In genomic region chr6:106608080-106608668, GRCh38 we compare ENCODE assay signal across 8 cellular contexts. TPM values are rescaled to one million over a fixed set of nuclear protein-coding genes. Genes with fewer than 3 reads are reported as not detected.
DNase-seq lines count a peak whose midpoint lies in the region; ATAC-seq, FAIRE-seq and TF ChIP-seq lines count a peak whose summit lies in the region.

No MANE protein-coding gene starts in this region.

- TF ChIP-seq CTCF in CD4-positive, alpha-beta T cell (IDR thresholded peaks at IDR 0.05) = peak; percentile 70
- TF ChIP-seq CTCF in GM12874 (IDR thresholded peaks at IDR 0.05; ENCODE audit: insufficient read depth, low read depth, low read length) = peak; percentile 59
- TF ChIP-seq CTCF in astrocyte of the cerebellum (IDR thresholded peaks at IDR 0.05; ENCODE audit: low read depth, low read length, missing control alignments) = peak; percentile 51
- peak; percentile 76 for TF ChIP-seq CTCF in HepG2 (CRISPR knock-in tag; IDR thresholded peaks at IDR 0.05)

- no peaks in the 10 kb centered on the region for H3K27me3 Mint-ChIP-seq in CD4-positive, alpha-beta T cell

- no peaks in the 10 kb centered on the region for H3K9me3 Mint-ChIP-seq in CD4-positive, alpha-beta T cell

- whole genome bisulfite sequencing in HepG2 (ENCODE audit: low lambda C conversion rate) = 43% methylated on average over 2 of the region's 2 CpGs
- 14 to 26% methylated on average over 2 of the region's 2 CpGs for WGBS in aorta, 2 donors

- FAIRE-seq in HepG2 (lab: Jason Lieb, UNC) = peak; percentile 78

- no TSS peak for BruUV-seq in HepG2 (replicated peaks; lab: Mats Ljungman, UMichigan)

- no peaks in the 10 kb centered on the region; a peak in 1 of 5 replicates for H3K36me3 ChIP-seq in HepG2 (replicated peaks in 1 of 2; ENCODE audit: control insufficient read depth in 1 of 2, insufficient read depth in 2 of 2, low read length in 2 of 2)
- H3K36me3 ChIP-seq in aorta (ENCODE audit: control insufficient read depth in 1 of 2, insufficient read depth in 2 of 2, low read length in 1 of 2) = no peaks in the 10 kb centered on the region

- TF ChIP-seq RAD21 in HepG2 (CRISPR knock-in tag; IDR thresholded peaks at IDR 0.05) = peak; percentile 47; the same call in 1 of the 2 replicates

- no peaks in the 10 kb centered on the region for H4K20me1 ChIP-seq in HepG2 (ENCODE audit: insufficient read depth, low read length)

- POLR2A ChIA-PET in CD4-positive, alpha-beta T cell (lab: Charles Lee) = interaction anchor here (0.6 to 1.1 kb wide), 2 partner anchors 22 to 571 kb away, joined by 3 read pairs; no protein-coding TSS in a partner anchor
- POLR2A ChIA-PET in HepG2 (lab: Yijun Ruan, JAX) = no interaction called here

- H3K27ac Mint-ChIP-seq in CD4-positive, alpha-beta T cell = no peak overlapping the region

- H3K4me1 ChIP-seq in HepG2 (ENCODE audit: insufficient read depth, low read length) (no peaks in the 10 kb centered on the region), aorta (ENCODE audit: control insufficient read depth in 1 of 2, insufficient read depth in 2 of 2, low read length in 2 of 2) (no peaks in the 10 kb centered on the region)

- H3K79me2 ChIP-seq in HepG2 (ENCODE audit: insufficient read depth, low read length) = no peaks in the 10 kb centered on the region

- TF ChIP-seq POLR2A in HepG2 (IDR thresholded peaks at IDR 0.05; ENCODE audit: insufficient read depth in 1 of 2, low read depth in 2 of 2, low read length in 2 of 2) = no peak

- intact Hi-C loops in CD4-positive, alpha-beta T cell (cut with DNase I, micrococcal nuclease) = loop anchor here in 1 of 2 experiments (10.0 kb wide), 1 partner anchor 387 kb away; no protein-coding TSS in a partner anchor
- intact Hi-C loops in HepG2 (cut with micrococcal nuclease; ENCODE audit: unreplicated experiment) = loop anchor here (1.0 to 5.0 kb wide), 4 partner anchors 44 to 371 kb away; no protein-coding TSS in a partner anchor
- intact Hi-C loops in aorta (cut with DNase I) = loop anchor here in 1 of 2 donors (2.0 kb wide), 1 partner anchor 371 kb away; no protein-coding TSS in a partner anchor

- H3K4me1 Mint-ChIP-seq in CD4-positive, alpha-beta T cell (ENCODE audit: low read depth) = peaks cover 5% of the 10 kb centered on the region

- H2AFZ ChIP-seq in HepG2 (ENCODE audit: low read length) = no peak overlapping the region

- in situ Hi-C loops in astrocyte of the cerebellum (cut with HindIII; ENCODE audit: low sequenced_read_pairs) = no loop called here
- in situ Hi-C loops in HepG2 (cut with HindIII; ENCODE audit: extremely low pct_ligation_motif_present, low pct_unique_long_range_greater_than_20kb) = loop anchor here (10.0 kb wide), 1 partner anchor 367 kb away; the partner anchor contains the start of gene CD24

- no peak overlapping the region for H3K4me3 Mint-ChIP-seq in CD4-positive, alpha-beta T cell

- no peak overlapping the region for H3K4me3 ChIP-seq in astrocyte of the cerebellum (ENCODE audit: low read depth, low read length)
- H3K4me3 ChIP-seq in HepG2 (replicated peaks in 1 of 3; ENCODE audit: insufficient read depth in 1 of 3, low read depth in 2 of 3, low read length in 3 of 3) = no peak overlapping the region
- H3K4me3 ChIP-seq in aorta (ENCODE audit: low read length in 2 of 2) = no peak overlapping the region

- H3K9me3 ChIP-seq in CD4-positive, alpha-beta T cell (ENCODE audit: control insufficient read depth, low read length) = no peaks in the 10 kb centered on the region
- H3K9me3 ChIP-seq in HepG2 (ENCODE audit: low read length) (no peaks in the 10 kb centered on the region), aorta (ENCODE audit: control insufficient read depth, low read length) (no peaks in the 10 kb centered on the region)

- H3K9ac ChIP-seq in HepG2 (ENCODE audit: insufficient read depth, low read depth, low read length) = no peak overlapping the region

- H3K36me3 Mint-ChIP-seq in CD4-positive, alpha-beta T cell (ENCODE audit: low read depth) = peaks cover 55% of the 10 kb centered on the region

- peak; percentile 86 for ATAC-seq in CD4-positive, alpha-beta T cell (ENCODE audit: poor library complexity)
- ATAC-seq in HG03045 (IDR thresholded peaks at IDR 0.05; ENCODE audit: unreplicated experiment) = peak; percentile 74
- peak; percentile 83 for ATAC-seq in HepG2
- ATAC-seq in GM18520 (IDR thresholded peaks at IDR 0.05; ENCODE audit: unreplicated experiment) = no peak
- ATAC-seq in aorta (ENCODE audit: low FRiP score) = no peak

- peak in 1 of 10 experiments; percentile 7 for DNase-seq in CD4-positive, alpha-beta T cell
- DNase-seq in NCI-H526 treated with DMSO at 0.1 percent for 48 hours (lab: John Stamatoyannopoulos, UW) = peak; percentile 46
- no peak for DNase-seq in astrocyte of the cerebellum (ENCODE audit: low read depth)
- peak; percentile 79 for DNase-seq in HepG2 (ENCODE audit: low spot score)
- no peak for DNase-seq in aorta

- no peak overlapping the region for H3K27ac ChIP-seq in CD4-positive, alpha-beta T cell (ENCODE audit: low read depth, low read length)
- no peak overlapping the region for H3K27ac ChIP-seq in HepG2 (ENCODE audit: extremely low read length, insufficient read depth, low read length)
- H3K27ac ChIP-seq in aorta (ENCODE audit: low read depth in 1 of 2, low read length in 2 of 2) = no peak overlapping the region

- CTCF ChIA-PET in CD4-positive, alpha-beta T cell (lab: Charles Lee) = interaction anchor here (0.8 to 1.3 kb wide), 10 partner anchors 13 to 371 kb away, joined by 3 to 7 read pairs (median 4); no protein-coding TSS in a partner anchor
- CTCF ChIA-PET in HepG2 (lab: Yijun Ruan, JAX; ENCODE audit: low intra/inter-chr PET ratio, low total read pairs) = interaction anchor here (1.0 to 3.4 kb wide), 3 partner anchors 367 to 390 kb away, joined by 3 to 33 read pairs (median 3); no protein-coding TSS in a partner anchor

- no peak overlapping the region for H3K4me2 ChIP-seq in HepG2 (ENCODE audit: low read depth, low read length)

- no peaks in the 10 kb centered on the region for H3K27me3 ChIP-seq in CD4-positive, alpha-beta T cell (ENCODE audit: control insufficient read depth, insufficient read depth, low read length)
- no peaks in the 10 kb centered on the region for H3K27me3 ChIP-seq in HepG2 (ENCODE audit: control insufficient read depth in 1 of 2, insufficient read depth in 2 of 2, low read length in 2 of 2)
- no peaks in the 10 kb centered on the region for H3K27me3 ChIP-seq in aorta (ENCODE audit: control insufficient read depth in 1 of 2, insufficient read depth in 2 of 2, low read length in 1 of 2)

- TF ChIP-seq EP300 in HepG2 (IDR thresholded peaks at IDR 0.05; ENCODE audit: low read depth in 2 of 2, low read length in 2 of 2) (no peak), HepG2 (CRISPR knock-in tag; IDR thresholded peaks at IDR 0.05; ENCODE audit: borderline replicate concordance) (no peak)

RNA-seq across cellular contexts. Expression of gene RTN4IP1, which starts 21.1 kb away (rescaled TPM):
- 1 to 10 TPM; 2.4 to 2.5 TPM for total RNA-seq in CD4-positive, alpha-beta T cell
- total RNA-seq in HepG2 (2016; rRNA removed; fragmentation: Illumina TruSeq; extraction: Trizol) (17.2 and 25.2 TPM in 2 replicates), aorta (1 to 10 TPM; 3.1 TPM)
- total RNA-seq in HepG2 (2016; cell fraction: cytosol; rRNA removed; fragmentation: Illumina TruSeq; extraction: Trizol; ENCODE audit: low read depth) = 6.0 and 8.2 TPM in 2 replicates
- 18.1 and 25.5 TPM in 2 replicates for total RNA-seq in HepG2 (2016; cell fraction: insoluble cytoplasmic fraction; rRNA removed; fragmentation: Illumina TruSeq; extraction: Trizol)
- total RNA-seq in HepG2 (2016; cell fraction: membrane; rRNA removed; fragmentation: Illumina TruSeq; extraction: Trizol) = 10.8 and 11.0 TPM in 2 replicates
- total RNA-seq in HepG2 (2016; cell fraction: nucleus; rRNA removed; fragmentation: Illumina TruSeq; extraction: Trizol) = 11.3 and 12.1 TPM in 2 replicates
- polyA plus RNA-seq in HepG2 (2011; rRNA removed) (4.7 and 5.5 TPM in 2 replicates), aorta (1 to 10 TPM; 2.5 to 3.6 TPM)
- 4.0 and 5.2 TPM in 2 replicates for polyA plus RNA-seq in HepG2 (2011; cell fraction: cytosol; rRNA removed)
- 1.7 and 2.3 TPM in 2 replicates for polyA plus RNA-seq in HepG2 (2011; cell fraction: nucleus; rRNA removed)
- polyA plus RNA-seq in HepG2 (2012) = 7.0 and 7.1 TPM in 2 replicates
- polyA plus RNA-seq in HepG2 (2016; cell fraction: cytosol; fragmentation: Illumina TruSeq; extraction: Trizol; ENCODE audit: low read depth) = 2.7 and 3.5 TPM in 2 replicates
- polyA plus RNA-seq in HepG2 (2016; cell fraction: insoluble cytoplasmic fraction; fragmentation: Illumina TruSeq; extraction: Trizol; ENCODE audit: low read depth) = 19.5 and 22.1 TPM in 2 replicates
- 5.7 and 6.9 TPM in 2 replicates for polyA plus RNA-seq in HepG2 (2016; cell fraction: membrane; fragmentation: Illumina TruSeq; extraction: Trizol; ENCODE audit: low read depth)
- polyA plus RNA-seq in HepG2 (2016; cell fraction: nucleus; fragmentation: Illumina TruSeq; extraction: Trizol; ENCODE audit: insufficient read depth, low read depth) = 6.8 and 8.1 TPM in 2 replicates
- 4.5 and 10.4 TPM in 2 replicates for polyA minus RNA-seq in HepG2 (2011; rRNA and poly(A)+ RNA removed; ENCODE audit: low replicate concordance)
- 2.9 and 3.2 TPM in 2 replicates for polyA minus RNA-seq in HepG2 (2011; cell fraction: cytosol; rRNA and poly(A)+ RNA removed)
- 10.2 and 10.3 TPM in 2 replicates for polyA minus RNA-seq in HepG2 (2011; cell fraction: nucleus; rRNA and poly(A)+ RNA removed)

RNA-seq across cellular contexts. Expression of gene QRSL1, which starts 21.2 kb away (rescaled TPM):
- total RNA-seq in CD4-positive, alpha-beta T cell = 1 to 10 TPM; 7.3 to 9.3 TPM
- total RNA-seq in HepG2 (2016; rRNA removed; fragmentation: Illumina TruSeq; extraction: Trizol) (22.3 and 24.2 TPM in 2 replicates), aorta (1 to 10 TPM; 5.2 to 8.7 TPM)
- total RNA-seq in HepG2 (2016; cell fraction: cytosol; rRNA removed; fragmentation: Illumina TruSeq; extraction: Trizol; ENCODE audit: low read depth) = 8.5 and 9.3 TPM in 2 replicates
- 22.7 and 26.6 TPM in 2 replicates for total RNA-seq in HepG2 (2016; cell fraction: insoluble cytoplasmic fraction; rRNA removed; fragmentation: Illumina TruSeq; extraction: Trizol)
- 19.1 and 19.6 TPM in 2 replicates for total RNA-seq in HepG2 (2016; cell fraction: membrane; rRNA removed; fragmentation: Illumina TruSeq; extraction: Trizol)
- 13.8 and 19.9 TPM in 2 replicates for total RNA-seq in HepG2 (2016; cell fraction: nucleus; rRNA removed; fragmentation: Illumina TruSeq; extraction: Trizol)
- polyA plus RNA-seq in HepG2 (2011; rRNA removed) (6.4 and 8.2 TPM in 2 replicates), aorta (1 to 10 TPM; 1.9 to 5.0 TPM)
- polyA plus RNA-seq in HepG2 (2011; cell fraction: cytosol; rRNA removed) = 5.0 and 5.5 TPM in 2 replicates
- 3.4 and 3.8 TPM in 2 replicates for polyA plus RNA-seq in HepG2 (2011; cell fraction: nucleus; rRNA removed)
- 7.6 and 8.7 TPM in 2 replicates for polyA plus RNA-seq in HepG2 (2012)
- polyA plus RNA-seq in HepG2 (2016; cell fraction: cytosol; fragmentation: Illumina TruSeq; extraction: Trizol; ENCODE audit: low read depth) = 5.1 and 6.2 TPM in 2 replicates
- 18.4 and 18.9 TPM in 2 replicates for polyA plus RNA-seq in HepG2 (2016; cell fraction: insoluble cytoplasmic fraction; fragmentation: Illumina TruSeq; extraction: Trizol; ENCODE audit: low read depth)
- polyA plus RNA-seq in HepG2 (2016; cell fraction: membrane; fragmentation: Illumina TruSeq; extraction: Trizol; ENCODE audit: low read depth) = 9.0 and 9.9 TPM in 2 replicates
- 11.0 and 15.2 TPM in 2 replicates for polyA plus RNA-seq in HepG2 (2016; cell fraction: nucleus; fragmentation: Illumina TruSeq; extraction: Trizol; ENCODE audit: insufficient read depth, low read depth)
- 12.6 and 15.4 TPM in 2 replicates for polyA minus RNA-seq in HepG2 (2011; rRNA and poly(A)+ RNA removed; ENCODE audit: low replicate concordance)
- polyA minus RNA-seq in HepG2 (2011; cell fraction: cytosol; rRNA and poly(A)+ RNA removed) = 5.0 and 5.5 TPM in 2 replicates
- 18.9 and 19.0 TPM in 2 replicates for polyA minus RNA-seq in HepG2 (2011; cell fraction: nucleus; rRNA and poly(A)+ RNA removed)

Comparison
In these comparisons a context has a peak if more than half of its experiments do, and no peak if none do; other contexts are left out.
1. ATAC-seq: peak in CD4-positive, alpha-beta T cell (single experiment), HG03045 (single experiment) and HepG2 (single experiment); none in GM18520 (single experiment) and aorta (single experiment).
2. DNase-seq: peak in NCI-H526 treated with DMSO at 0.1 percent for 48 hours (single experiment) and HepG2 (single experiment); none in astrocyte of the cerebellum (single experiment) and aorta (0 of 2).
3. Peak in every context shown above with its lines, with median percentiles within 50 percentile points of each other: CTCF ChIP-seq.